1 cellular context compared by ENCODE assay signal in genomic region chr17:28394717-28395116, GRCh38.
A peak's percentile ranks its signal among the peaks of the same experiment; 100 is the strongest.
TF ChIP-seq lines count a peak whose summit lies in the region.

No MANE protein-coding gene starts in this region.

TF ChIP-seq in endothelial cell of umbilical vein, 7 proteins besides CTCF, POLR2A, EP300 and RAD21:
- peak; percentile 31 for TF ChIP-seq FOS (IDR thresholded peaks at IDR 0.05; ENCODE audit: borderline replicate concordance, insufficient read depth, low read length)
- TF ChIP-seq POLR2AphosphoS5 (IDR thresholded peaks at IDR 0.05; ENCODE audit: insufficient read depth, low read depth, low read length) = no peak
- peak; percentile 68 for TF ChIP-seq JUN (IDR thresholded peaks at IDR 0.05; ENCODE audit: borderline replicate concordance, insufficient read depth, insufficient read length, low read depth)
- TF ChIP-seq GATA2 (IDR thresholded peaks at IDR 0.05; ENCODE audit: insufficient read depth, insufficient read length, low read depth, low read length) = peak; percentile 27
- no peak for TF ChIP-seq EZH2 (IDR thresholded peaks at IDR 0.05; ENCODE audit: borderline replicate concordance, low read depth, low read length, severe bottlenecking)
